21 cellular contexts compared by ENCODE assay signal in the genomic region with DNA sequence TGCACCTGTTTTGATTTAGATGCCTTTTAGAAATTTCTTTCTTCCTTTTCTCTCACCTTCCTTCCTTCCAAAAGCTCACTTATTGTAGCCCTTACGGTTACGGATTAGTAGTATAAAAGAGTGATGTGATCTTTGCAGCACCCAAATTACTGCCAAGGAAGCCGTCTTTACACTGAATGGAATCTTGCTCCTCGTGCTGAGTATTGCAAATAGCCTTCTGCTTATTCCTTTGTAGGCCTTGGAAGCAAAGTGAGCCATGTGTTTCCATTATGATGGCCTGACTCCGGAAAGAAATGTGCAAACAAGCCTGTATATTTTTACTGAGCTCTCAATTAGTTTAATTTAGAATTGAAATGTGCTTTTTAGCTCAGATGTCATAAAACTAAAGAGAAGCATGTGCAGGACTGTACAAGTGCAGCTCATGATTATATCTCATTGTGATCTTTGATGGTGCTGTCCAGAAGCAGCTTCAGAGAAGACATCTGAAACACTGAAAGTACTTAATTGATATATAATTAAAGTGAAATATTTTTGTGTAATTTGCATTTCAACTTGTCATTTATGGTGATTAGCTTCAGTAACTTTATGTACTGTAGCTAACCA.
"Had no signal": no experiment of that assay in that cellular context is flagged by ENCODE, and none has a peak within 500 bp of the region (broad histone marks: within the 10 kb centered on the region; RNA-seq: fewer than 3 reads in every experiment).

No MANE protein-coding gene starts in this region.

- H3K4me3 ChIP-seq: colonic mucosa, esophagus muscularis mucosa, gastrocnemius medialis, heart left ventricle, mucosa of descending colon, stomach, suprapubic skin, tibial nerve had no signal

- ATAC-seq: activated naive CD4-positive, alpha-beta T cell treated with anti-CD3 and anti-CD28 coated beads, Interleukin-2, amount 50 U/mL, for 72 hours; gastrocnemius medialis; heart left ventricle; mucosa of descending colon; sciatic nerve; stimulated activated memory B cell treated with anti-CD40 and anti-IgM and Interleukin-4, amounts not matched to agents 10 μg/mL and 1 μg/mL and 100 μg/mL, for 72 hours; WTC11 had no signal

- H3K9me3 ChIP-seq: colonic mucosa, esophagus muscularis mucosa, gastrocnemius medialis, heart left ventricle, mucosa of descending colon, stomach, suprapubic skin, tibial nerve had no signal

- DNase-seq: activated gamma-delta T cell treated with Interleukin-2 at 50 U/mL for 16 hours; activated T-cell treated with anti-CD3 and anti-CD28 coated beads, Interleukin-2, amount 50 U/mL, for 1 hour; aorta; brain microvascular endothelial cell; colonic mucosa; gastrocnemius medialis; heart left ventricle; mucosa of descending colon; nephron progenitor cell; small intestine; stimulated activated CD4-positive, alpha-beta T cell treated with anti-CD3 and anti-CD28 coated beads, Interleukin-2, amount 100 ng/mL, for 24 hours; stomach; T-helper 9 cell had no signal

- H3K79me2 ChIP-seq: parathyroid adenoma had no signal

- H2AFZ ChIP-seq: parathyroid adenoma had no signal

- H3K4me1 ChIP-seq: colonic mucosa, gastrocnemius medialis, heart left ventricle, parathyroid adenoma, stomach, suprapubic skin, tibial nerve had no signal

- H3K9ac ChIP-seq: parathyroid adenoma had no signal

- H3K36me3 ChIP-seq: brain microvascular endothelial cell, colonic mucosa, esophagus muscularis mucosa, gastrocnemius medialis, heart left ventricle, stomach, suprapubic skin, tibial nerve had no signal

- H3K27me3 ChIP-seq: brain microvascular endothelial cell, colonic mucosa, esophagus muscularis mucosa, gastrocnemius medialis, heart left ventricle, stomach, suprapubic skin, tibial nerve had no signal

- H3K27ac ChIP-seq: brain microvascular endothelial cell, colonic mucosa, esophagus muscularis mucosa, gastrocnemius medialis, heart left ventricle, parathyroid adenoma, stomach, suprapubic skin, tibial nerve had no signal
